In the genomic region with DNA sequence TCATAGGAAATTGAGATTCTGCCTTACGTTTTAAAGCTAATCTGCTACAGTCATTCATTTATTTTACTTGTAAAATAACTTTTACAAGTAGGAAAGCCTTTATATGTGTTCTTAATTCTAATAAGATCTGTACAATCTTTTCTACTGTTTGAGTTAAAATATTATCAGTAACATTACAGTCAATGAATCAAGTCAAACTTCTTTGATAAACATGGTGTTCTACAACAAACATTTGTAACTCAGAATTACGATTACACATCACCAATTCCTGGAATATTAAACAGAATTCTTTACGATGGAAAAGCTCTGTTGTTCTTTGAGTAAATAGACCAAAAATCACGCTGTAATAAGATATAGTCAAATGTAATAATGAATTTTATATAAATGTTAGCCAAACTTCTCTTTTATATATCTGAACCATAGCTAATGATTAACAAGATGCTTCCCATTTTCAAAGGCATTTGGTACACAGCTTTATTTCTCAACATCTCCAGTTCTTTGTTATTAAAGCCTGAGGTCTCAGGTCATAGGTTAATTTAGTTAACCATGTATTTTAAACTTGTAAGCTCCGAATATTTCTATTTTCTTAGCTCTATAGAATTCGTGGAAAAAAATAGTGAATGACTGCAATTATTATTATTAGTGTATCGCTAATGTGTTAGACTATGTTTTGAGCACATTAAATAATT, we compare ENCODE assay signal across 27 cellular contexts.
"Had no signal": no experiment of that assay in that cellular context is flagged by ENCODE, and none has a peak within 500 bp of the region (broad histone marks: within the 10 kb centered on the region; RNA-seq: fewer than 3 reads in every experiment).

No MANE protein-coding gene starts in this region.

- DNase-seq: activated CD4-positive, alpha-beta T cell treated with anti-CD3 and anti-CD28 coated beads for 4 hours; activated CD8-positive, alpha-beta memory T cell treated with anti-CD3 and anti-CD28 coated beads, Interleukin-2, amount 50 U/mL, for 48 hours; activated CD8-positive, alpha-beta T cell treated with anti-CD3 and anti-CD28 coated beads, Interleukin-2, amount 10 ng/mL, durations not matched to agents 7 days and 5 days; activated effector memory CD4-positive, alpha-beta T cell treated with Interleukin-2 at 50 U/mL for 16 hours; activated naive CD4-positive, alpha-beta T cell treated with Interleukin-2 at 50 U/mL for 16 hours; activated naive CD8-positive, alpha-beta T cell treated with anti-CD3 and anti-CD28 coated beads, Interleukin-2, amount 50 U/mL, for 24 hours; activated T-cell treated with anti-CD3 and anti-CD28 coated beads, Interleukin-2, amount 50 U/mL, for 1 hour; amniotic stem cell; Karpas-422; NCI-H1092; NCI-H1417; NCI-H2029; NCI-H345; NCI-H510A; NCI-H526 treated with DMSO at 0.1 percent for 48 hours; NK-92 treated with Interleukin-12 subunit alpha and Interleukin-12 subunit beta, amount 100 ng/mL, for 24 hours; OCI-M1; Peyer's patch; Right ventricle myocardium superior; SJCRH30; SK-N-SH; T-helper 1 cell; WERI-Rb-1 had no signal

- FAIRE-seq: K562 had no signal

- H3K4me1 ChIP-seq: Peyer's patch had no signal

- H3K27me3 ChIP-seq: ascending aorta, Peyer's patch, SJCRH30 had no signal

- H3K9me2 ChIP-seq: SK-N-SH had no signal

- ATAC-seq: activated CD8-positive, alpha-beta T cell treated with anti-CD3 and anti-CD28 coated beads, Interleukin-2, amount 10 ng/mL, durations not matched to agents 7 days and 5 days; activated naive CD4-positive, alpha-beta T cell treated with anti-CD3 and anti-CD28 coated beads, Interleukin-2, amount 50 U/mL, for 72 hours; activated naive CD8-positive, alpha-beta T cell treated with anti-CD3 and anti-CD28 coated beads, Interleukin-2, amount 50 U/mL, for 24 hours; K562 had no signal

- H3K9me3 ChIP-seq: ascending aorta, Peyer's patch, SJCRH30, SK-N-SH had no signal

- H3K4me2 ChIP-seq: SK-N-SH had no signal

- H3K36me3 ChIP-seq: ascending aorta, Peyer's patch, SJCRH30, WERI-Rb-1 had no signal

- H3K4me3 ChIP-seq: ascending aorta, K562, Peyer's patch, SJCRH30 had no signal

- H3K9ac ChIP-seq: SK-N-SH had no signal

- H3K27ac ChIP-seq: ascending aorta, Peyer's patch, RWPE1, SJCRH30, WERI-Rb-1 had no signal
